Comparison of ENCODE assay signal across 26 cellular contexts in the genomic region with DNA sequence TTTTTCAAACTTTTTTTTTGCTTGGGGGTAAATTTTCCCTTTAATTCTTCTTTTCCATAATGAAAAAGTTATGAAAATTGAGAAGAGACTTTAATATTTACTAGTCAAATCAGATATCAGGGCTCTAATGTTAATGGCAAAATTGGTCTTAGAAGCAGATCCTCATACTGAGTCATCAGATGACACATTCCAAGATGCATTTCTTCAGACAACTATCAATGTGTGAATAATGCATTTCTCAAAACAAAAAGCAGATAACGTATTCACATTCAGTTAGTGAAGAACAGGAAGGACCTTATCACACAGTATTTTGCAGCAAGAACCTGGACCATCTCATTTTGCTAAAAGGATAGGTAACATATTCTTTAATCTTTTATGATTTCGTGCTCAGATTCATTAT.
DNase-seq lines count a peak whose midpoint lies in the region; FAIRE-seq and TF ChIP-seq lines count a peak whose summit lies in the region.
"Had no signal": no experiment of that assay in that cellular context is flagged by ENCODE, and none has a peak within 500 bp of the region (broad histone marks: within the 10 kb centered on the region; RNA-seq: fewer than 3 reads in every experiment).

No MANE protein-coding gene starts in this region.

- H3K9me3 Mint-ChIP-seq in nephron progenitor cell = no peaks in the 10 kb centered on the region
- H3K9me3 Mint-ChIP-seq in activated CD4-positive, alpha-beta memory T cell treated with anti-CD3 and anti-CD28 coated beads, Interleukin-2, amount 10 ng/mL, durations not matched to agents 7 days and 5 days = no peaks in the 10 kb centered on the region
- H3K9me3 Mint-ChIP-seq: activated CD8-positive, alpha-beta T cell treated with anti-CD3 and anti-CD28 coated beads for 36 hours; activated naive CD4-positive, alpha-beta T cell treated with anti-CD3 and anti-CD28 coated beads, Interleukin-2, amount 50 U/mL, for 24 hours; activated T-cell treated with anti-CD3 and anti-CD28 coated beads, Interleukin-2, amount 50 U/mL, for 24 hours; dendritic cell treated with granulocyte-macrophage colony-stimulating factor and Interleukin-4, amounts not matched to agents 40 ng/mL and 50 ng/mL, for 4 days; memory B cell; T-helper 1 cell treated with Interleukin-12 subunit alpha and Interleukin-12 subunit beta and Interleukin-4 antibody, amounts not matched to agents 30 μg/mL and 1 μg/mL, for 36 hours; WTC11 had no signal

- H3K27ac Mint-ChIP-seq in nephron progenitor cell = no peak overlapping the region
- no peak overlapping the region for H3K27ac Mint-ChIP-seq in activated CD4-positive, alpha-beta memory T cell treated with anti-CD3 and anti-CD28 coated beads, Interleukin-2, amount 10 ng/mL, durations not matched to agents 7 days and 5 days
- H3K27ac Mint-ChIP-seq: activated CD8-positive, alpha-beta T cell treated with anti-CD3 and anti-CD28 coated beads for 36 hours; activated naive CD4-positive, alpha-beta T cell treated with anti-CD3 and anti-CD28 coated beads, Interleukin-2, amount 50 U/mL, for 24 hours; activated T-cell treated with anti-CD3 and anti-CD28 coated beads, Interleukin-2, amount 50 U/mL, for 24 hours; dendritic cell treated with granulocyte-macrophage colony-stimulating factor and Interleukin-4, amounts not matched to agents 40 ng/mL and 50 ng/mL, for 4 days; memory B cell; natural killer cell; T-helper 1 cell treated with Interleukin-12 subunit alpha and Interleukin-12 subunit beta and Interleukin-4 antibody, amounts not matched to agents 30 μg/mL and 1 μg/mL, for 36 hours; WTC11 had no signal

- TF ChIP-seq CTCF in bronchial epithelial cell (IDR thresholded peaks at IDR 0.05; ENCODE audit: insufficient read depth, low read length, severe bottlenecking) (no peak), nephron progenitor cell (IDR thresholded peaks at IDR 0.05) (no peak)

- H3K27me3 Mint-ChIP-seq in nephron progenitor cell (ENCODE audit: low read depth, poor library complexity) = no peaks in the 10 kb centered on the region
- H3K27me3 Mint-ChIP-seq in activated CD4-positive, alpha-beta memory T cell treated with anti-CD3 and anti-CD28 coated beads, Interleukin-2, amount 10 ng/mL, durations not matched to agents 7 days and 5 days = no peaks in the 10 kb centered on the region
- H3K27me3 Mint-ChIP-seq: activated CD8-positive, alpha-beta T cell treated with anti-CD3 and anti-CD28 coated beads for 36 hours; activated naive CD4-positive, alpha-beta T cell treated with anti-CD3 and anti-CD28 coated beads, Interleukin-2, amount 50 U/mL, for 24 hours; activated T-cell treated with anti-CD3 and anti-CD28 coated beads, Interleukin-2, amount 50 U/mL, for 24 hours; dendritic cell treated with granulocyte-macrophage colony-stimulating factor and Interleukin-4, amounts not matched to agents 40 ng/mL and 50 ng/mL, for 4 days; memory B cell had no signal

- DNase-seq in EL (peak; percentile 72), NCI-H226 (peak; percentile 73), bronchial epithelial cell (ENCODE audit: low read depth) (peak; percentile 87), kidney glomerular epithelial cell (lab: John Stamatoyannopoulos, UW) (peak; percentile 12), nephron progenitor cell (no peak), GM19238 (ENCODE audit: insufficient read length, low spot score) (no peak)
- no peak for DNase-seq in activated CD4-positive, alpha-beta memory T cell treated with anti-CD3 and anti-CD28 coated beads, Interleukin-2, amount 10 ng/mL, durations not matched to agents 7 days and 5 days
- DNase-seq in effector CD8-positive, alpha-beta T cell (lab: John Stamatoyannopoulos, UW) = no peak
- DNase-seq: activated CD8-positive, alpha-beta T cell treated with anti-CD3 and anti-CD28 coated beads for 36 hours; activated T-cell treated with anti-CD3 and anti-CD28 coated beads, Interleukin-2, amount 50 U/mL, for 24 hours; BE2C; Calu3; erythroblast; heart left ventricle; natural killer cell; NCI-H1436 treated with DMSO at 0.1 percent for 48 hours; posterior cingulate gyrus; stimulated activated CD4-positive, alpha-beta T cell treated with anti-CD3 and anti-CD28 coated beads, Interleukin-4, amount 100 ng/mL, for 4 hours had no signal

- no peak for FAIRE-seq in bronchial epithelial cell (lab: Jason Lieb, UNC)
- FAIRE-seq: G401.6, GM12878 had no signal

- no peaks in the 10 kb centered on the region for H3K36me3 ChIP-seq in bronchial epithelial cell (ENCODE audit: control insufficient read depth, insufficient read depth, low read length)
- H3K36me3 ChIP-seq: BE2C, heart left ventricle had no signal

- H3K4me3 Mint-ChIP-seq in nephron progenitor cell = no peak overlapping the region
- H3K4me3 Mint-ChIP-seq in activated CD4-positive, alpha-beta memory T cell treated with anti-CD3 and anti-CD28 coated beads, Interleukin-2, amount 10 ng/mL, durations not matched to agents 7 days and 5 days = no peak overlapping the region
- H3K4me3 Mint-ChIP-seq: activated CD8-positive, alpha-beta T cell treated with anti-CD3 and anti-CD28 coated beads for 36 hours; activated naive CD4-positive, alpha-beta T cell treated with anti-CD3 and anti-CD28 coated beads, Interleukin-2, amount 50 U/mL, for 24 hours; activated T-cell treated with anti-CD3 and anti-CD28 coated beads, Interleukin-2, amount 50 U/mL, for 24 hours; dendritic cell treated with granulocyte-macrophage colony-stimulating factor and Interleukin-4, amounts not matched to agents 40 ng/mL and 50 ng/mL, for 4 days; memory B cell; natural killer cell; T-helper 1 cell treated with Interleukin-12 subunit alpha and Interleukin-12 subunit beta and Interleukin-4 antibody, amounts not matched to agents 30 μg/mL and 1 μg/mL, for 36 hours; WTC11 had no signal

- H3K36me3 Mint-ChIP-seq in nephron progenitor cell (ENCODE audit: low read depth) = no peaks in the 10 kb centered on the region
- no peaks in the 10 kb centered on the region for H3K36me3 Mint-ChIP-seq in activated CD4-positive, alpha-beta memory T cell treated with anti-CD3 and anti-CD28 coated beads, Interleukin-2, amount 10 ng/mL, durations not matched to agents 7 days and 5 days (ENCODE audit: low read depth)
- H3K36me3 Mint-ChIP-seq: memory B cell, natural killer cell, WTC11 had no signal

- no peak overlapping the region for H3K4me3 ChIP-seq in bronchial epithelial cell (ENCODE audit: low read depth, low read length)
- H3K4me3 ChIP-seq: GM12878, heart left ventricle, skin epidermis had no signal

- CTCF ChIA-PET in activated CD4-positive, alpha-beta memory T cell treated with anti-CD3 and anti-CD28 coated beads, Interleukin-2, amount 10 ng/mL, durations not matched to agents 7 days and 5 days (lab: Charles Lee) = interaction anchor here (1.2 to 1.5 kb wide), 2 partner anchors 11 to 647 kb away, joined by 3 to 5 read pairs; no protein-coding TSS in a partner anchor

- H3K4me1 Mint-ChIP-seq in nephron progenitor cell = peaks cover 11% of the 10 kb centered on the region
- peaks cover 1% of the 10 kb centered on the region for H3K4me1 Mint-ChIP-seq in activated CD4-positive, alpha-beta memory T cell treated with anti-CD3 and anti-CD28 coated beads, Interleukin-2, amount 10 ng/mL, durations not matched to agents 7 days and 5 days

- no peaks in the 10 kb centered on the region for H3K27me3 ChIP-seq in bronchial epithelial cell (ENCODE audit: control insufficient read depth, insufficient read depth, low read length)
- H3K27me3 ChIP-seq: BE2C, heart left ventricle had no signal

- POLR2A ChIA-PET in activated CD4-positive, alpha-beta memory T cell treated with anti-CD3 and anti-CD28 coated beads, Interleukin-2, amount 10 ng/mL, durations not matched to agents 7 days and 5 days (lab: Charles Lee) = no interaction called here

Comparison
In these comparisons a context has a peak if more than half of its experiments do, and no peak if none do; other contexts are left out.
1. DNase-seq: peak in EL (single experiment), NCI-H226 (single experiment), bronchial epithelial cell (single experiment) and kidney glomerular epithelial cell (single experiment); none in nephron progenitor cell (single experiment), activated CD4-positive, alpha-beta memory T cell treated with anti-CD3 and anti-CD28 coated beads, Interleukin-2, amount 10 ng/mL, durations not matched to agents 7 days and 5 days (single experiment), effector CD8-positive, alpha-beta T cell (single experiment) and GM19238 (single experiment).